ENCODE assay signal across 8 cellular contexts in genomic region chr2:62705007-62705829, GRCh38. TPM values are rescaled to one million over a fixed set of nuclear protein-coding genes. Genes with fewer than 3 reads are reported as not detected.
DNase-seq lines count a peak whose midpoint lies in the region; ATAC-seq and TF ChIP-seq lines count a peak whose summit lies in the region.

Gene EHBP1 (plus strand): TSS chr2:62705713. CDS start chr2:62707192, 1,479 bp downstream.

- H3K4me3 ChIP-seq in prostate gland (peak within 1 kb of the TSS; percentile 89 to 95), urinary bladder (ENCODE audit: low read depth, low read length) (peak within 1 kb of the TSS; percentile 90)

- intact Hi-C loops in T-helper 2 cell treated with Interferon-gamma antibody and Interleukin-4, amounts not matched to agents 100 ng/mL and 5 ng/mL, for 36 hours (cut with micrococcal nuclease), result loop anchor here (1.0 to 10.0 kb wide), 8 partner anchors 509 to 1688 kb away; partner anchors contain the start of genes B3GNT2, COMMD1, MDH1 and PEX13
- intact Hi-C loops in left ventricle myocardium superior (cut with micrococcal nuclease), result no loop called here
- intact Hi-C loops in prostate gland (cut with DNase I), result loop anchor here (2.0 to 5.0 kb wide), 5 partner anchors 43 to 508 kb away; partner anchors contain the start of gene B3GNT2

- peak; percentile 100 for DNase-seq in NCI-H187 treated with DMSO at 0.1 percent for 48 hours (lab: John Stamatoyannopoulos, UW)
- DNase-seq in anterior cingulate cortex (lab: John Stamatoyannopoulos, UW), result peak; percentile 82 to 99 (median 97)
- peak; percentile 100 for DNase-seq in left ventricle myocardium superior
- DNase-seq in prostate gland (ENCODE audit: low spot score), result peak; percentile 100

- H3K27ac ChIP-seq in prostate gland, result peak within 1 kb of the TSS; percentile 92 to 93
- peak within 1 kb of the TSS; percentile 85 for H3K27ac ChIP-seq in urinary bladder (ENCODE audit: low read depth)

- H3K36me3 ChIP-seq in prostate gland (no peaks in the 10 kb centered on the region), urinary bladder (ENCODE audit: insufficient read depth) (no peaks in the 10 kb centered on the region)

- no peaks in the 10 kb centered on the region for H3K27me3 ChIP-seq in prostate gland (replicated peaks; ENCODE audit: insufficient read depth)

- no peak for TF ChIP-seq CTCF in prostate gland (IDR thresholded peaks at IDR 0.05)

- H3K4me1 ChIP-seq in prostate gland (replicated peaks) (no peaks in the 10 kb centered on the region), urinary bladder (ENCODE audit: insufficient read depth) (peaks cover 2% of the 10 kb centered on the region)

- ATAC-seq in GM18499 (IDR thresholded peaks at IDR 0.05; ENCODE audit: insufficient read depth, unreplicated experiment) (peak; percentile 95), HG02943 (IDR thresholded peaks at IDR 0.05; ENCODE audit: low read depth, unreplicated experiment) (peak; percentile 95), left ventricle myocardium superior (peak; percentile 99)

- TF ChIP-seq POLR2A in prostate gland (IDR thresholded peaks at IDR 0.05), result peak; percentile 80

- WGBS in prostate gland, result under 1% methylated on average over 45 of the region's 45 CpGs
- WGBS in urinary bladder, result under 1% methylated on average over 45 of the region's 45 CpGs

- H3K9me3 ChIP-seq in prostate gland, result no peaks in the 10 kb centered on the region

RNA-seq across cellular contexts. Expression of gene EHBP1, which starts in this region (rescaled TPM):
- total RNA-seq in T-helper 2 cell treated with Interferon-gamma antibody and Interleukin-4, amounts not matched to agents 100 ng/mL and 5 ng/mL, for 36 hours, result 23.1 and 24.7 TPM in 2 replicates
- total RNA-seq in left ventricle myocardium superior (21.8 TPM), prostate gland (10 to 100 TPM; 26.5 to 30.3 TPM), urinary bladder (145 TPM)
- 41.0 TPM for polyA plus RNA-seq in urinary bladder

Comparison
In these comparisons a context has a peak if more than half of its experiments do, and no peak if none do; other contexts are left out.
1. Peak in every context shown above with its lines: DNase-seq, ATAC-seq, H3K4me3 ChIP-seq and H3K27ac ChIP-seq.